8 cellular contexts compared by ENCODE assay signal in the genomic region with DNA sequence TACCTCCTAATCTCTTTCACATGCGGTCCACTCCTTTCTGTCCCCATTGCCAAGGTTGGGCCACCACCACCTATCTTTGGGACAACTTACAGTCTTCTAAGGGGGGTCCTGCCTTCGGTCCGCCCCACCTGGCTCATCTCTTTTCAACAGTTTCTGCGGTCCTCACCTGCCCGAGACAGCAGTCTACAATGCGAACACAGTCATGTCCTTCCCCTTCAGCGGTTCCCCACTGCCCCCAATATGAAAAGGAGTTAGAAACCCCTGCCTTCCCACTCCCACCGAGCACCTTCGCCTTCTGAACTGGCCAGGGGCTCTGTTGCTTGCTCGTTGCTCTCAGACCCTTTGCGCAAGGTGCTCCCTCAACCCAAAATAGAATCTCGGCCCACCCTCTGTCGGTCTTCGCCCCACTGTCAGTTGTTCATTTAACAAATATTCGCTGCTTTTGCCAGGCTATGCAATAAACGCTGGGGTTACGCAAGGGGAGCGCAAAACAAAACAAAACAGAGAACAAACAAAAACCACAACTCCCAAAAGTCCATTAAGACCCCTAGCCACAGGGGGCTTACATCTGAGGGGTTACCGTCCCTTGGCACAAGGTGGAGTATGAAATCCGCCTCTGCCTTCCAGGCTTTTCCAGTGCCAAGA. TPM values are rescaled to one million over a fixed set of nuclear protein-coding genes. Genes with fewer than 3 reads are reported as not detected.
DNase-seq lines count a peak whose midpoint lies in the region; ATAC-seq and TF ChIP-seq lines count a peak whose summit lies in the region.

No MANE protein-coding gene starts in this region.

- intact Hi-C loops in dorsolateral prefrontal cortex (cut with DNase I): loop anchor here (2.0 to 5.0 kb wide), 2 partner anchors 36 kb away; no protein-coding TSS in a partner anchor

- CTCF ChIA-PET in AG04450 (lab: Charles Lee): interaction anchor here (0.7 to 4.6 kb wide), 7 partner anchors 10 to 320 kb away, joined by 3 to 53 read pairs (median 4); no protein-coding TSS in a partner anchor

- H3K4me3 ChIP-seq in AG04450 (ENCODE audit: low read depth, low read length) (peak overlapping the region; percentile 93), dorsolateral prefrontal cortex (peak overlapping the region; percentile 60 to 94 (median 81)), mucosa of rectum (ENCODE audit: low read length in 2 of 2) (peak overlapping the region; percentile 98)

- H3K36me3 ChIP-seq in KOPT-K1 (ENCODE audit: insufficient read depth, low read length) (peaks cover 29% of the 10 kb centered on the region), mucosa of rectum (ENCODE audit: control insufficient read depth in 2 of 2, insufficient read depth in 2 of 2, low read length in 2 of 2) (no peaks in the 10 kb centered on the region)

- no peak for TF ChIP-seq CTCF in AG04450 (IDR thresholded peaks at IDR 0.05; ENCODE audit: low read depth, low read length)
- TF ChIP-seq CTCF in dorsolateral prefrontal cortex (IDR thresholded peaks at IDR 0.05 in 54 of 56, conservative IDR thresholded peaks at IDR 0.05 in 2 of 56; ENCODE audit: low read depth in 1 of 56, partially characterized antibody in 56 of 56): no peak

- DNase-seq in AG04450 (ENCODE audit: low read depth, low spot score) (no peak), dorsolateral prefrontal cortex (peak in 1 of 10 donors; percentile 6), NCI-H1436 (lab: John Stamatoyannopoulos, UW) (no peak), G401 (ENCODE audit: low spot score) (no peak)

- H3K27me3 ChIP-seq in AG04450 (ENCODE audit: control insufficient read depth, insufficient read depth, low read length): no peaks in the 10 kb centered on the region
- no peaks in the 10 kb centered on the region for H3K27me3 ChIP-seq in dorsolateral prefrontal cortex
- no peaks in the 10 kb centered on the region for H3K27me3 ChIP-seq in mucosa of rectum (ENCODE audit: control insufficient read depth in 2 of 2, insufficient read depth in 2 of 2, low read length in 2 of 2)

- in situ Hi-C loops in G401 (cut with HindIII; ENCODE audit: low sequenced_read_pairs): no loop called here

- H3K4me1 ChIP-seq in mucosa of rectum (ENCODE audit: control insufficient read depth in 2 of 2, insufficient read depth in 2 of 2, low read length in 2 of 2): peaks cover 7 to 11% of the 10 kb centered on the region in 2 donors

- H3K27ac ChIP-seq in AG04450 (ENCODE audit: low read depth, low read length): peak overlapping the region; percentile 57
- H3K27ac ChIP-seq in KOPT-K1 (ENCODE audit: low read depth, low read length, poor library complexity, severe bottlenecking): peak overlapping the region; percentile 87
- H3K27ac ChIP-seq in dorsolateral prefrontal cortex: peak overlapping the region in 51 of 59 donors; percentile 2 to 86 (median 72)
- H3K27ac ChIP-seq in mucosa of rectum (ENCODE audit: low read depth in 2 of 2, low read length in 2 of 2): peak overlapping the region; percentile 0 to 23

- peak overlapping the region; percentile 87 to 88 for H3K9ac ChIP-seq in mucosa of rectum (ENCODE audit: low read depth in 1 of 2, low read length in 2 of 2)

- ATAC-seq in GM18511 (IDR thresholded peaks at IDR 0.05; ENCODE audit: unreplicated experiment) (no peak), GM18858 (IDR thresholded peaks at IDR 0.05; ENCODE audit: unreplicated experiment) (no peak)

- POLR2A ChIA-PET in AG04450 (lab: Yijun Ruan, JAX): no interaction called here

- peaks cover 7% of the 10 kb centered on the region; the same call in 1 of the 2 replicates for H3K9me3 ChIP-seq in AG04450 (ENCODE audit: control insufficient read depth, insufficient read depth, low read length)
- H3K9me3 ChIP-seq in KOPT-K1 (ENCODE audit: insufficient read depth, low read length, poor library complexity, severe bottlenecking): no peaks in the 10 kb centered on the region
- H3K9me3 ChIP-seq in mucosa of rectum (ENCODE audit: control insufficient read depth in 2 of 2, low read length in 2 of 2): no peaks in the 10 kb centered on the region

RNA-seq across cellular contexts. Expression of a gene that starts 0.6 kb away (rescaled TPM):
- 9.2 and 13.2 TPM in 2 replicates for polyA plus RNA-seq in AG04450 (2011; rRNA removed)
- polyA minus RNA-seq in AG04450 (2011; rRNA and poly(A)+ RNA removed): 5.5 and 9.5 TPM in 2 replicates
- total RNA-seq in dorsolateral prefrontal cortex: 10 to 100 TPM in 41 of 120 experiments, 1 to 10 TPM in 79; 5.2 to 24.3 (median 8.9) TPM
- 30.3 and 40.9 TPM in 2 replicates for total RNA-seq in G401 (2014; rRNA removed; shearing (Covaris generic))

RNA-seq across cellular contexts. Expression of a gene that starts 21.8 kb away (rescaled TPM):
- not detected in 2 replicates for polyA plus RNA-seq in AG04450 (2011; rRNA removed)
- not detected in 2 replicates for polyA minus RNA-seq in AG04450 (2011; rRNA and poly(A)+ RNA removed)
- 10 to 100 TPM in 18 of 120 experiments, 1 to 10 TPM in 102; 1.7 to 21.4 (median 6.2) TPM for total RNA-seq in dorsolateral prefrontal cortex
- total RNA-seq in G401 (2014; rRNA removed; shearing (Covaris generic)): 0.95 and 6.6 TPM in 2 replicates

Comparison
In these comparisons a context has a peak if more than half of its experiments do, and no peak if none do; other contexts are left out.
1. H3K27ac ChIP-seq: peak in every context shown above with its lines; median percentile 87 in KOPT-K1; 72 in dorsolateral prefrontal cortex; 57 in AG04450; 12 in mucosa of rectum.